ENCODE assay signal across 1 cellular context in genomic region chr5:141609921-141610320, GRCh38.
A peak's percentile ranks its signal among the peaks of the same experiment; 100 is the strongest.
TF ChIP-seq lines count a peak whose summit lies in the region.

No MANE protein-coding gene starts in this region.

TF ChIP-seq in WTC11, 78 proteins besides CTCF, POLR2A, EP300 and RAD21:
- TF ChIP-seq ZNF121 (CRISPR knock-in tag; IDR thresholded peaks at IDR 0.05): peak; percentile 88
